11 cellular contexts compared by ENCODE assay signal in the genomic region with DNA sequence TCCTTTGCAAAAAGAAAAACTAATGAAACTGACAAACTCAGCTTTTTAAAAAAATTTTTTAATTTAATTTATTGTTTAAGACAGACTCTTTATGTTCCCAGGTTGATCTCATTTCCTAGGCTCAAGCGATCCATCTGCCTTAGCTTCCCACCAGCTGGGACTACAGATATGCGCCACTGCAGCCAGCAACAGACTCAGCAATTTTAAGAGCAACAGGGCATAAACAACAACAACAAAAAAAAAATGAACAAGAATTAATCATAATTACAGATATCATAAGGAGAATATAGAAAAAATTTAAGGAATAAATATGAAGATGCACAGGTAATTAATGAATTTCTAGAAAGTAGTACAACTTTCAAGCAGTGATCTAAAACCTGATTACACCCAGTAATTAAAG. TPM values are rescaled to one million over a fixed set of nuclear protein-coding genes. Genes with fewer than 3 reads are reported as not detected.
DNase-seq lines count a peak whose midpoint lies in the region; ATAC-seq and TF ChIP-seq lines count a peak whose summit lies in the region.
"Had no signal": no experiment of that assay in that cellular context is flagged by ENCODE, and none has a peak within 500 bp of the region (broad histone marks: within the 10 kb centered on the region; RNA-seq: fewer than 3 reads in every experiment).

No MANE protein-coding gene starts in this region.

- no peak overlapping the region for H3K56ac ChIP-seq in IMR-90 (ENCODE audit: extremely low read depth, insufficient read depth, low read length)

- TF ChIP-seq POLR2A in IMR-90 (IDR thresholded peaks at IDR 0.05; ENCODE audit: low read depth, low read length) (no peak), vagina (IDR thresholded peaks at IDR 0.05) (no peak)

- H3K23ac ChIP-seq in IMR-90 (ENCODE audit: low read depth, low read length) = no peak overlapping the region

- no peaks in the 10 kb centered on the region for H3K27me3 ChIP-seq in CD4-positive, alpha-beta T cell (ENCODE audit: control insufficient read depth, insufficient read depth, low read length)
- H3K27me3 ChIP-seq in IMR-90 (ENCODE audit: control insufficient read depth, insufficient read depth, low read length) = no peaks in the 10 kb centered on the region
- no peaks in the 10 kb centered on the region for H3K27me3 ChIP-seq in vagina
- H3K27me3 ChIP-seq: spleen had no signal

- H2BK20ac ChIP-seq in IMR-90 (ENCODE audit: low read depth, low read length) = no peak overlapping the region

- no peak overlapping the region for H4K91ac ChIP-seq in IMR-90 (ENCODE audit: insufficient read depth, low read depth, low read length)

- H2AK5ac ChIP-seq in IMR-90 (ENCODE audit: low read depth, low read length) = no peak overlapping the region

- H2AK9ac ChIP-seq in IMR-90 (replicated peaks; ENCODE audit: low read depth, low read length, poor library complexity) = no peak overlapping the region

- peak overlapping the region; percentile 95 for H3K4me3 Mint-ChIP-seq in CD4-positive, alpha-beta T cell
- H3K4me3 Mint-ChIP-seq in brain = peak overlapping the region; percentile 86 to 98 (median 94)
- peak overlapping the region; percentile 91 for H3K4me3 Mint-ChIP-seq in nephron progenitor cell

- peaks cover 33% of the 10 kb centered on the region for H3K9me3 ChIP-seq in CD4-positive, alpha-beta T cell (ENCODE audit: control insufficient read depth, low read length)
- H3K9me3 ChIP-seq in IMR-90 (ENCODE audit: control insufficient read depth, insufficient read depth, low read length) = peaks cover 2% of the 10 kb centered on the region; the same call in 1 of the 2 replicates
- H3K9me3 ChIP-seq in vagina = no peaks in the 10 kb centered on the region

- in situ Hi-C loops in IMR-90 (cut with MboI; ENCODE audit: low sequenced_read_pairs) = no loop called here

- no peaks in the 10 kb centered on the region for H3K27me3 Mint-ChIP-seq in CD4-positive, alpha-beta T cell
- H3K27me3 Mint-ChIP-seq in brain (peaks cover 17% of the 10 kb centered on the region), nephron progenitor cell (ENCODE audit: low read depth, poor library complexity) (peaks cover 2% of the 10 kb centered on the region)

- no peak overlapping the region for H3K14ac ChIP-seq in IMR-90 (replicated peaks; ENCODE audit: low read depth, low read length)

- TF ChIP-seq RAD21 in IMR-90 (IDR thresholded peaks at IDR 0.05; ENCODE audit: low read length) = no peak

- dilution Hi-C loops in IMR-90 (cut with HindIII; ENCODE audit: low sequenced_read_pairs, unreplicated experiment) = no loop called here

- CTCF ChIA-PET in CD4-positive, alpha-beta T cell (lab: Charles Lee) = no interaction called here
- CTCF ChIA-PET in IMR-90 (lab: Yijun Ruan, JAX) = interaction anchor here (0.6 to 1.3 kb wide), 2 partner anchors 103 to 505 kb away, joined by 3 read pairs; no protein-coding TSS in a partner anchor

- H3K18ac ChIP-seq in IMR-90 (ENCODE audit: low read depth, low read length) = no peak overlapping the region

- intact Hi-C loops in CD4-positive, alpha-beta T cell (cut with DNase I, micrococcal nuclease) = loop anchor here in 1 of 2 experiments (5.0 kb wide), 2 partner anchors 34 to 166 kb away; a partner anchor contains a TSS
- intact Hi-C loops in IMR-90 (cut with micrococcal nuclease) (loop anchor here (5.0 kb wide), 1 partner anchor 166 kb away; a partner anchor contains a TSS), vagina (cut with DNase I) (no loop called here)

- peak overlapping the region; percentile 94 for H3K27ac Mint-ChIP-seq in CD4-positive, alpha-beta T cell
- H3K27ac Mint-ChIP-seq in brain (peak overlapping the region; percentile 39 to 99 (median 95)), nephron progenitor cell (peak overlapping the region; percentile 42)

- H3K4ac ChIP-seq in IMR-90 (ENCODE audit: low read depth, low read length) = no peak overlapping the region

- H3K9me1 ChIP-seq in IMR-90 (ENCODE audit: insufficient read depth, low read length) = no peaks in the 10 kb centered on the region; the same call in 1 of the 2 replicates

- no peak overlapping the region for H4K5ac ChIP-seq in IMR-90 (ENCODE audit: low read depth, low read length)

- DNase-seq in CD4-positive, alpha-beta T cell = no peak
- DNase-seq in IMR-90 (no peak), nephron progenitor cell (no peak), vagina (ENCODE audit: extremely low spot score in 2 of 2) (no peak), GF-D8 (lab: John Stamatoyannopoulos, UW) (no peak), SW 1271 (lab: John Stamatoyannopoulos, UW) (no peak)
- DNase-seq: NCI-H2171 treated with DMSO at 0.1 percent for 48 hours, spleen had no signal

- peaks cover 34% of the 10 kb centered on the region for H3K4me1 Mint-ChIP-seq in CD4-positive, alpha-beta T cell (ENCODE audit: low read depth)
- H3K4me1 Mint-ChIP-seq in brain = peaks cover 32% of the 10 kb centered on the region
- peaks cover 14% of the 10 kb centered on the region for H3K4me1 Mint-ChIP-seq in nephron progenitor cell

- no TSS peak for BruUV-seq in IMR-90 (replicated peaks; lab: Mats Ljungman, UMichigan)

- no peak for TF ChIP-seq CTCF in CD4-positive, alpha-beta T cell (IDR thresholded peaks at IDR 0.05)
- TF ChIP-seq CTCF in IMR-90 (conservative IDR thresholded peaks at IDR 0.05; ENCODE audit: low read depth, low read length) (no peak), brain (conservative IDR thresholded peaks at IDR 0.05) (no peak), nephron progenitor cell (IDR thresholded peaks at IDR 0.05) (no peak), vagina (IDR thresholded peaks at IDR 0.05) (no peak)

- no peak overlapping the region for H2BK15ac ChIP-seq in IMR-90 (ENCODE audit: low read depth, low read length)

- peaks cover 65% of the 10 kb centered on the region for H3K36me3 Mint-ChIP-seq in CD4-positive, alpha-beta T cell (ENCODE audit: low read depth)
- H3K36me3 Mint-ChIP-seq in brain = peaks cover 41% of the 10 kb centered on the region
- peaks cover 56% of the 10 kb centered on the region for H3K36me3 Mint-ChIP-seq in nephron progenitor cell (ENCODE audit: low read depth)

- no peak overlapping the region for H2AFZ ChIP-seq in IMR-90 (replicated peaks; ENCODE audit: low read length, poor library complexity)

- H3K4me3 ChIP-seq in IMR-90 (ENCODE audit: insufficient read depth, low read depth, low read length) (peak overlapping the region; percentile 94; the same call in 1 of the 2 replicates), vagina (peak overlapping the region in 1 of 2 donors; percentile 66)

- POLR2A ChIA-PET in CD4-positive, alpha-beta T cell (lab: Charles Lee) = interaction anchor here (0.9 to 1.0 kb wide), 2 partner anchors 16 to 23 kb away, joined by 3 to 4 read pairs; no protein-coding TSS in a partner anchor
- POLR2A ChIA-PET in IMR-90 (lab: Charles Lee; ENCODE audit: unreplicated experiment) = no interaction called here

- peak overlapping the region; percentile 91 for H3K4me2 ChIP-seq in IMR-90 (ENCODE audit: low read depth, low read length)

- H2BK5ac ChIP-seq in IMR-90 (ENCODE audit: low read depth, low read length, poor library complexity, severe bottlenecking) = no peak overlapping the region

- no CpG with 5 or more reads among the region's 2 CpGs for WGBS in IMR-90 (ENCODE audit: extremely low coverage in 2 of 2, insufficient read length in 1 of 2), 2 experiments

- no peaks in the 10 kb centered on the region for H4K20me1 ChIP-seq in IMR-90 (ENCODE audit: insufficient read depth, low read length)

- no peak overlapping the region for H4K8ac ChIP-seq in IMR-90 (ENCODE audit: low read depth in 2 of 2, low read length in 2 of 2)

- peaks cover 5% of the 10 kb centered on the region for H3K9me3 Mint-ChIP-seq in CD4-positive, alpha-beta T cell
- H3K9me3 Mint-ChIP-seq in brain (peaks cover 26 to 53% (median 30%) of the 10 kb centered on the region in 5 experiments), nephron progenitor cell (peaks cover 82% of the 10 kb centered on the region)

- 0 out of 2 replicates have a peak overlapping the region, but pooled peaks have one; percentile 74 for H3K9ac ChIP-seq in IMR-90 (ENCODE audit: low read depth, low read length)

- peaks cover 11% of the 10 kb centered on the region for H3K36me3 ChIP-seq in IMR-90 (ENCODE audit: control insufficient read depth, insufficient read depth, low read length)
- H3K36me3 ChIP-seq in vagina = peaks cover 0 to 21% of the 10 kb centered on the region in 2 donors

- 0 out of 2 replicates have a peak, but pooled peaks cover 2% of the 10 kb centered on the region for H3K4me1 ChIP-seq in IMR-90 (ENCODE audit: control insufficient read depth, insufficient read depth, low read length)
- peaks cover 17% of the 10 kb centered on the region for H3K4me1 ChIP-seq in vagina

- H2BK120ac ChIP-seq in IMR-90 (ENCODE audit: low read depth, low read length) = no peak overlapping the region

- ATAC-seq in CD4-positive, alpha-beta T cell (ENCODE audit: poor library complexity) = no peak
- ATAC-seq in IMR-90 (ENCODE audit: low read depth) = no peak
- ATAC-seq in HG02870 (IDR thresholded peaks at IDR 0.05; ENCODE audit: unreplicated experiment) = no peak

- H3K27ac ChIP-seq in CD4-positive, alpha-beta T cell (ENCODE audit: low read depth, low read length) = no peak overlapping the region
- no peak overlapping the region for H3K27ac ChIP-seq in IMR-90 (ENCODE audit: insufficient read depth, low read length)
- H3K27ac ChIP-seq in vagina = no peak overlapping the region

- H3K79me1 ChIP-seq in IMR-90 (ENCODE audit: low read depth in 1 of 2, low read length in 2 of 2) = peaks cover 2 to 4% of the 10 kb centered on the region in 2 experiments; a peak in 1 of 4 replicates

RNA-seq across cellular contexts. Expression of a gene that starts 1.5 kb away (rescaled TPM):
- total RNA-seq in CD4-positive, alpha-beta T cell = 10 to 100 TPM; 13.4 to 14.2 TPM
- 7.2 and 7.3 TPM in 2 replicates for total RNA-seq in IMR-90 (2012; rRNA removed)
- polyA plus RNA-seq in IMR-90 (2012; rRNA removed) = 1.3 and 1.5 TPM in 2 replicates
- polyA plus RNA-seq in IMR-90 (2012; cell fraction: cytosol; rRNA removed) = 0.84 and 2.7 TPM in 2 replicates
- polyA plus RNA-seq in IMR-90 (2012; cell fraction: nucleus; rRNA removed; ENCODE audit: low replicate concordance) = 4.9 and 6.5 TPM in 2 replicates
- 3.3 TPM for polyA plus RNA-seq in brain (ENCODE audit: insufficient read depth, low read depth, low replicate concordance)
- 11.0 TPM for total RNA-seq in vagina

RNA-seq across cellular contexts. Expression of a gene that starts 15.9 kb away (rescaled TPM):
- total RNA-seq in CD4-positive, alpha-beta T cell = 1 to 10 TPM; 4.7 to 6.5 TPM
- total RNA-seq in IMR-90 (2012; rRNA removed) = 8.8 and 9.4 TPM in 2 replicates
- polyA plus RNA-seq in IMR-90 (2012; rRNA removed) = 6.8 and 9.9 TPM in 2 replicates
- polyA plus RNA-seq in IMR-90 (2012; cell fraction: cytosol; rRNA removed) = 1.3 and 2.7 TPM in 2 replicates
- 1.7 and 19.3 TPM in 2 replicates for polyA plus RNA-seq in IMR-90 (2012; cell fraction: nucleus; rRNA removed; ENCODE audit: low replicate concordance)
- 7.6 TPM for polyA plus RNA-seq in brain (ENCODE audit: insufficient read depth, low read depth, low replicate concordance)
- 23.1 TPM for total RNA-seq in vagina

RNA-seq across cellular contexts. Expression of a gene that starts 54.7 kb away (rescaled TPM):
- 1 to 10 TPM in 1 of 2 experiments, not detected in 1; 1.6 TPM for total RNA-seq in CD4-positive, alpha-beta T cell
- total RNA-seq in IMR-90 (2012; rRNA removed) = 0.83 and 1.1 TPM in 2 replicates
- polyA plus RNA-seq in IMR-90 (2012; rRNA removed) = 0.76 and 0.87 TPM in 2 replicates
- 0.20 and 0.52 TPM in 2 replicates for polyA plus RNA-seq in IMR-90 (2012; cell fraction: cytosol; rRNA removed)
- 0.53 and 4.9 TPM in 2 replicates for polyA plus RNA-seq in IMR-90 (2012; cell fraction: nucleus; rRNA removed; ENCODE audit: low replicate concordance)
- polyA plus RNA-seq in brain (ENCODE audit: insufficient read depth, low read depth, low replicate concordance) = 10.2 TPM
- 0.98 TPM for total RNA-seq in vagina

RNA-seq across cellular contexts. Expression of a gene that starts 57.4 kb away (rescaled TPM):
- total RNA-seq in CD4-positive, alpha-beta T cell = not detected
- total RNA-seq in IMR-90 (2012; rRNA removed) = not detected in 2 replicates
- not detected in 2 replicates for polyA plus RNA-seq in IMR-90 (2012; rRNA removed)
- not detected in 2 replicates for polyA plus RNA-seq in IMR-90 (2012; cell fraction: cytosol; rRNA removed)
- not detected in 2 replicates for polyA plus RNA-seq in IMR-90 (2012; cell fraction: nucleus; rRNA removed; ENCODE audit: low replicate concordance)
- not detected for polyA plus RNA-seq in brain (ENCODE audit: insufficient read depth, low read depth, low replicate concordance)
- not detected for total RNA-seq in vagina
- total RNA-seq: spleen, ureter had no signal
- polyA plus RNA-seq: spleen had no signal

Comparison
In these comparisons a context has a peak if more than half of its experiments do, and no peak if none do; other contexts are left out.
1. H3K27ac Mint-ChIP-seq: peak in every context shown above with its lines; median percentile 95 in brain; 94 in CD4-positive, alpha-beta T cell; 42 in nephron progenitor cell.